ENCODE assay signal across 8 cellular contexts in genomic region chr2:86704482-86704971, GRCh38. TPM values are rescaled to one million over a fixed set of nuclear protein-coding genes. Genes with fewer than 3 reads are reported as not detected.
DNase-seq lines count a peak whose midpoint lies in the region; ATAC-seq and TF ChIP-seq lines count a peak whose summit lies in the region.

No MANE protein-coding gene starts in this region.

- in situ Hi-C loops in ACHN (cut with HindIII; ENCODE audit: low pct_ligation_motif_present, low pct_unique_long_range_greater_than_20kb, low sequenced_read_pairs) = no loop called here

- H3K9me3 ChIP-seq in colonic mucosa = no peaks in the 10 kb centered on the region

- intact Hi-C loops in colonic mucosa (cut with DNase I) = no loop called here

- ATAC-seq in HG02840 (IDR thresholded peaks at IDR 0.05; ENCODE audit: low FRiP score, unreplicated experiment) (no peak), HG03469 (IDR thresholded peaks at IDR 0.05; ENCODE audit: unreplicated experiment) (no peak), GM18873 (IDR thresholded peaks at IDR 0.05; ENCODE audit: low FRiP score, unreplicated experiment) (no peak), HG03460 (IDR thresholded peaks at IDR 0.05; ENCODE audit: unreplicated experiment) (no peak)

- H3K4me3 ChIP-seq in colonic mucosa = no peak overlapping the region

- peak overlapping the region; percentile 74 for H3K27ac ChIP-seq in colonic mucosa

- DNase-seq in ACHN (peak; percentile 85), HuH-7.5 (ENCODE audit: low spot score) (peak; percentile 12), colonic mucosa (peak; percentile 62), medulla oblongata (ENCODE audit: extremely low spot score) (peak; percentile 19)

- no peaks in the 10 kb centered on the region for H3K27me3 ChIP-seq in colonic mucosa

- H3K4me1 ChIP-seq in colonic mucosa = no peaks in the 10 kb centered on the region

- no peaks in the 10 kb centered on the region for H3K36me3 ChIP-seq in colonic mucosa

- peak overlapping the region in 1 of 2 donors; percentile 61 for H3K9ac ChIP-seq in colonic mucosa (ENCODE audit: low read depth in 2 of 2, low read length in 2 of 2)

- TF ChIP-seq CTCF in colonic mucosa (IDR thresholded peaks at IDR 0.05) = no peak

RNA-seq across cellular contexts. Expression of gene RMND5A, which starts 15.6 kb away (rescaled TPM):
- total RNA-seq in colonic mucosa = 10 to 100 TPM; 63.7 to 72.6 TPM

Comparison
In these comparisons a context has a peak if more than half of its experiments do, and no peak if none do; other contexts are left out.
1. DNase-seq: peak in every context shown above with its lines; median percentile 85 in ACHN; 62 in colonic mucosa; 19 in medulla oblongata; 12 in HuH-7.5.